In genomic region chr18:48836806-48837615, GRCh38 we compare ENCODE assay signal across 22 cellular contexts.
DNase-seq lines count a peak whose midpoint lies in the region; ATAC-seq and TF ChIP-seq lines count a peak whose summit lies in the region.
"Had no signal": no experiment of that assay in that cellular context is flagged by ENCODE, and none has a peak within 500 bp of the region (broad histone marks: within the 10 kb centered on the region; RNA-seq: fewer than 3 reads in every experiment).

No MANE protein-coding gene starts in this region.

- peaks cover 34% of the 10 kb centered on the region for H3K36me3 Mint-ChIP-seq in effector memory CD8-positive, alpha-beta T cell (ENCODE audit: insufficient read depth)

- peaks cover 87 to 89% of the 10 kb centered on the region in 2 donors for H3K4me1 Mint-ChIP-seq in effector memory CD8-positive, alpha-beta T cell (ENCODE audit: low read depth in 2 of 2)

- no peaks in the 10 kb centered on the region for H3K27me3 ChIP-seq in PC-9 (ENCODE audit: insufficient read depth, low read depth)
- H3K27me3 ChIP-seq: body of pancreas, colonic mucosa, heart right ventricle, SJSA1, stomach had no signal

- H3K9me2 ChIP-seq in PC-9 (ENCODE audit: insufficient read depth) = no peaks in the 10 kb centered on the region

- ATAC-seq in effector memory CD8-positive, alpha-beta T cell (replicated peaks) = peak; percentile 11
- no peak for ATAC-seq in HG03378 (IDR thresholded peaks at IDR 0.05; ENCODE audit: unreplicated experiment)
- ATAC-seq in HG03469 (IDR thresholded peaks at IDR 0.05; ENCODE audit: unreplicated experiment) = no peak
- ATAC-seq: body of pancreas, heart right ventricle had no signal

- POLR2A ChIA-PET in PC-9 (lab: Charles Lee; ENCODE audit: unreplicated experiment) = no interaction called here

- peak overlapping the region; percentile 97; the same call in 1 of the 2 replicates for H3K27ac ChIP-seq in PC-9
- H3K27ac ChIP-seq: 22Rv1, body of pancreas, colonic mucosa, heart right ventricle, parathyroid adenoma, SJSA1 had no signal

- no peaks in the 10 kb centered on the region for H3K36me3 ChIP-seq in PC-9 (ENCODE audit: low read depth)
- H3K36me3 ChIP-seq: colonic mucosa, heart right ventricle, stomach had no signal

- intact Hi-C loops in PC-9 (cut with micrococcal nuclease; ENCODE audit: unreplicated experiment) (no loop called here), posterior vena cava (cut with DNase I) (no loop called here)

- H3K27me3 Mint-ChIP-seq in effector memory CD8-positive, alpha-beta T cell = no peaks in the 10 kb centered on the region

- BruUV-seq in PC-9 (replicated peaks; lab: Mats Ljungman, UMichigan) = no TSS peak

- H3K4me3 ChIP-seq in PC-9 = no peak overlapping the region
- H3K4me3 ChIP-seq: body of pancreas, colonic mucosa, heart right ventricle, SJSA1, stomach had no signal

- no peak for TF ChIP-seq CTCF in PC-9 (conservative IDR thresholded peaks at IDR 0.05)

- H4K20me1 ChIP-seq in PC-9 (ENCODE audit: insufficient read depth) = no peaks in the 10 kb centered on the region

- H3K4me1 ChIP-seq in PC-9 (replicated peaks; ENCODE audit: insufficient read depth) = peaks cover 82% of the 10 kb centered on the region
- H3K4me1 ChIP-seq: colonic mucosa had no signal

- H3K9me3 ChIP-seq in PC-9 (ENCODE audit: insufficient read depth, low read depth) = no peaks in the 10 kb centered on the region
- H3K9me3 ChIP-seq: body of pancreas, colonic mucosa, heart right ventricle, SJSA1, stomach had no signal

- peak overlapping the region; percentile 88 to 95 for H3K4me3 Mint-ChIP-seq in effector memory CD8-positive, alpha-beta T cell

- peak overlapping the region; percentile 4; the same call in 1 of the 2 replicates for H3K4me2 ChIP-seq in PC-9

- CTCF ChIA-PET in PC-9 (lab: Charles Lee) = no interaction called here

- no peak overlapping the region for H2AFZ ChIP-seq in PC-9
- H2AFZ ChIP-seq: parathyroid adenoma had no signal

- peak overlapping the region; percentile 95 to 100 for H3K27ac Mint-ChIP-seq in effector memory CD8-positive, alpha-beta T cell

- peaks cover 59% of the 10 kb centered on the region for H3F3A ChIP-seq in PC-9 (ENCODE audit: insufficient read depth, low read depth)

- no peaks in the 10 kb centered on the region for H3K9me3 Mint-ChIP-seq in effector memory CD8-positive, alpha-beta T cell

- DNase-seq in NK-92 treated with Interleukin-12 subunit alpha and Interleukin-12 subunit beta, amount 100 ng/mL, for 24 hours (lab: John Stamatoyannopoulos, UW) = peak; percentile 39
- no peak for DNase-seq in NK-92 (lab: John Stamatoyannopoulos, UW; ENCODE audit: unreplicated experiment)
- DNase-seq in PC-9 = no peak
- DNase-seq in effector memory CD8-positive, alpha-beta T cell = peak in 1 of 3 experiments; percentile 19
- DNase-seq in posterior vena cava (ENCODE audit: low spot score) = peak; percentile 69
- no peak for DNase-seq in superior temporal gyrus (ENCODE audit: extremely low spot score)
- DNase-seq: activated CD8-positive, alpha-beta memory T cell treated with anti-CD3 and anti-CD28 coated beads, Interleukin-2, amount 50 U/mL, for 4 hours; activated naive CD4-positive, alpha-beta T cell treated with anti-CD3 and anti-CD28 coated beads, Interleukin-2, amount 50 U/mL, for 16 hours; AML-193; body of pancreas; Calu3; colonic mucosa; heart right ventricle; NCI-H1105; NCI-H510A; stimulated activated CD4-positive, alpha-beta T cell treated with anti-CD3 and anti-CD28 coated beads, Interleukin-2, amount 100 ng/mL, for 24 hours; stomach had no signal

- 0 out of 2 replicates have a peak, but pooled peaks cover 3% of the 10 kb centered on the region for H3K79me2 ChIP-seq in PC-9 (ENCODE audit: low read depth)

Comparison
In these comparisons a context has a peak if more than half of its experiments do, and no peak if none do; other contexts are left out.
1. DNase-seq: peak in NK-92 treated with Interleukin-12 subunit alpha and Interleukin-12 subunit beta, amount 100 ng/mL, for 24 hours (single experiment) and posterior vena cava (single experiment); none in NK-92 (single experiment), PC-9 (0 of 2) and superior temporal gyrus (single experiment).